17 cellular contexts compared by ENCODE assay signal in genomic region chr1:164519426-164519825, GRCh38.
"Had no signal": no experiment of that assay in that cellular context is flagged by ENCODE, and none has a peak within 500 bp of the region (broad histone marks: within the 10 kb centered on the region; RNA-seq: fewer than 3 reads in every experiment).

No MANE protein-coding gene starts in this region.

- H3K4me1 Mint-ChIP-seq: naive thymus-derived CD4-positive, alpha-beta T cell had no signal

- ATAC-seq: esophagus mucosa; gastroesophageal sphincter; left colon; naive thymus-derived CD4-positive, alpha-beta T cell; right cardiac atrium had no signal

- H3K4me3 ChIP-seq: coronary artery, gastroesophageal sphincter, stomach, thoracic aorta, transverse colon had no signal

- H3K27ac Mint-ChIP-seq: endodermal cell; immature natural killer cell; naive thymus-derived CD4-positive, alpha-beta T cell had no signal

- H3K4me3 Mint-ChIP-seq: endodermal cell; immature natural killer cell; naive thymus-derived CD4-positive, alpha-beta T cell had no signal

- H3K36me3 Mint-ChIP-seq: immature natural killer cell; naive thymus-derived CD4-positive, alpha-beta T cell had no signal

- H3K27me3 Mint-ChIP-seq: naive thymus-derived CD4-positive, alpha-beta T cell had no signal

- DNase-seq: cerebellar nuclear complex; effector CD4-positive, alpha-beta T cell; endodermal cell; foreskin fibroblast; immature natural killer cell; left colon; naive thymus-derived CD4-positive, alpha-beta T cell; right cardiac atrium; small intestine; stimulated activated CD4-positive, alpha-beta T cell treated with anti-CD3 and anti-CD28 coated beads, Interleukin-12 subunit alpha, Interleukin-12 subunit beta, amount 100 ng/mL, for 4 hours; stimulated activated naive CD4-positive, alpha-beta T cell; stomach; transverse colon had no signal

- H3K9me3 Mint-ChIP-seq: endodermal cell, immature natural killer cell had no signal
